Comparison of ENCODE assay signal across 24 cellular contexts in genomic region chr2:220465700-220466099, GRCh38.
DNase-seq lines count a peak whose midpoint lies in the region; ATAC-seq and TF ChIP-seq lines count a peak whose summit lies in the region.
"Had no signal": no experiment of that assay in that cellular context is flagged by ENCODE, and none has a peak within 500 bp of the region (broad histone marks: within the 10 kb centered on the region; RNA-seq: fewer than 3 reads in every experiment).

No MANE protein-coding gene starts in this region.

- H3K4me1 ChIP-seq in esophagus muscularis mucosa (no peaks in the 10 kb centered on the region), left ventricle myocardium inferior (peaks cover 4% of the 10 kb centered on the region)
- H3K4me1 ChIP-seq: BLaER1 had no signal

- 61% methylated on average over 4 of the region's 4 CpGs for WGBS in esophagus muscularis mucosa

- intact Hi-C loops in esophagus muscularis mucosa (cut with DNase I) (no loop called here), left ventricle myocardium inferior (cut with micrococcal nuclease) (no loop called here)

- DNase-seq in EH (ENCODE audit: low read depth) (peak; percentile 49), NCI-H69 (lab: John Stamatoyannopoulos, UW) (peak; percentile 2), esophagus muscularis mucosa (ENCODE audit: extremely low spot score) (peak; percentile 62), left ventricle myocardium inferior (no peak), glomerular visceral epithelial cell (ENCODE audit: extremely low spot score) (no peak), dermis blood vessel endothelial cell (no peak), H4 (ENCODE audit: low spot score) (no peak)
- DNase-seq: CD4-positive, CD25-positive, alpha-beta regulatory T cell; DMS53; HCEC 1CT; KBM-7; MV-4-11; NCI-H1105; NCI-H1436 treated with DMSO at 0.1 percent for 48 hours; NCI-H187 treated with DMSO at 0.1 percent for 48 hours; NCI-H2227 treated with DMSO at 0.1 percent for 48 hours; NCI-H526 treated with DMSO at 0.1 percent for 48 hours; SIG-M5; SK-N-SH had no signal

- H3K9me3 ChIP-seq in esophagus muscularis mucosa (no peaks in the 10 kb centered on the region), left ventricle myocardium inferior (replicated peaks) (no peaks in the 10 kb centered on the region)
- H3K9me3 ChIP-seq: BLaER1, SK-N-SH had no signal

- TF ChIP-seq POLR2A in esophagus muscularis mucosa (IDR thresholded peaks at IDR 0.05; ENCODE audit: low read depth), result no peak

- H3K27me3 ChIP-seq in esophagus muscularis mucosa (no peaks in the 10 kb centered on the region), left ventricle myocardium inferior (ENCODE audit: low read depth) (no peaks in the 10 kb centered on the region)
- H3K27me3 ChIP-seq: BLaER1 had no signal

- no peak for TF ChIP-seq EP300 in esophagus muscularis mucosa (IDR thresholded peaks at IDR 0.05)

- H3K27ac ChIP-seq in esophagus muscularis mucosa (replicated peaks in 1 of 4) (no peak overlapping the region), left ventricle myocardium inferior (replicated peaks) (peak overlapping the region; percentile 46)
- H3K27ac ChIP-seq: BLaER1, RWPE1 had no signal

- no peak for TF ChIP-seq CTCF in esophagus muscularis mucosa (IDR thresholded peaks at IDR 0.05)
- no peak for TF ChIP-seq CTCF in left ventricle myocardium inferior (IDR thresholded peaks at IDR 0.05; ENCODE audit: borderline replicate concordance)

- no peak overlapping the region for H3K4me3 ChIP-seq in esophagus muscularis mucosa
- H3K4me3 ChIP-seq in left ventricle myocardium inferior, result no peak overlapping the region
- H3K4me3 ChIP-seq: BLaER1, GM23338 had no signal

- H3K36me3 ChIP-seq in esophagus muscularis mucosa (no peaks in the 10 kb centered on the region), left ventricle myocardium inferior (no peaks in the 10 kb centered on the region)
- H3K36me3 ChIP-seq: BLaER1 had no signal

- ATAC-seq in HG02571 (IDR thresholded peaks at IDR 0.05; ENCODE audit: unreplicated experiment), result no peak
- ATAC-seq: GM23338, Panc1 had no signal

Comparison
In these comparisons a context has a peak if more than half of its experiments do, and no peak if none do; other contexts are left out.
1. DNase-seq: peak in EH (single experiment), NCI-H69 (single experiment) and esophagus muscularis mucosa (single experiment); none in left ventricle myocardium inferior (single experiment), glomerular visceral epithelial cell (single experiment), dermis blood vessel endothelial cell (single experiment) and H4 (single experiment).